8 cellular contexts compared by ENCODE assay signal in genomic region chr4:337932-338758, GRCh38. TPM values are rescaled to one million over a fixed set of nuclear protein-coding genes. Genes with fewer than 3 reads are reported as not detected.
A peak's percentile ranks its signal among the peaks of the same experiment; 100 is the strongest.
DNase-seq lines count a peak whose midpoint lies in the region; ATAC-seq and TF ChIP-seq lines count a peak whose summit lies in the region.

No MANE protein-coding gene starts in this region.

- H3K4me3 ChIP-seq in CD4-positive, CD25-positive, alpha-beta regulatory T cell (ENCODE audit: low read depth, low read length), result peak overlapping the region; percentile 80
- H3K4me3 ChIP-seq in HUES64 (ENCODE audit: low read length) (peak overlapping the region; percentile 88), tibial artery (peak overlapping the region; percentile 87 to 89)

- no peak for TF ChIP-seq CTCF in GM20000 (IDR thresholded peaks at IDR 0.05; ENCODE audit: extremely low read depth, missing control alignments)
- TF ChIP-seq CTCF in tibial artery (IDR thresholded peaks at IDR 0.05), result no peak

- H3K9ac ChIP-seq in HUES64 (ENCODE audit: low read depth, low read length), result peak overlapping the region; percentile 86

- H3K27ac ChIP-seq in CD4-positive, CD25-positive, alpha-beta regulatory T cell (ENCODE audit: insufficient read depth, low read length, poor library complexity, severe bottlenecking), result peak overlapping the region; percentile 90
- H3K27ac ChIP-seq in HUES64 (ENCODE audit: low read depth, low read length), result peak overlapping the region; percentile 65
- H3K27ac ChIP-seq in tibial artery, result peak overlapping the region; percentile 84 to 94

- intact Hi-C loops in tibial artery (cut with DNase I; ENCODE audit: low total_unique reads), result loop anchor here (10.0 kb wide), 3 partner anchors 93 to 337 kb away; partner anchors contain the start of genes ATP5ME and MYL5

- peaks cover 24% of the 10 kb centered on the region for H3K4me1 ChIP-seq in CD4-positive, CD25-positive, alpha-beta regulatory T cell (ENCODE audit: control insufficient read depth, insufficient read depth, low read length, poor library complexity, severe bottlenecking)
- H3K4me1 ChIP-seq in HUES64 (ENCODE audit: insufficient read depth, low read length) (no peaks in the 10 kb centered on the region), tibial artery (peaks cover 0 to 25% (median 8%) of the 10 kb centered on the region in 4 donors)

- no peaks in the 10 kb centered on the region for H3K27me3 ChIP-seq in CD4-positive, CD25-positive, alpha-beta regulatory T cell (ENCODE audit: control insufficient read depth, insufficient read depth, low read length)
- peaks cover 24% of the 10 kb centered on the region for H3K27me3 ChIP-seq in HUES64 (ENCODE audit: insufficient read depth, low read length)
- H3K27me3 ChIP-seq in tibial artery, result no peaks in the 10 kb centered on the region

- 3% methylated on average over 49 of the region's 52 CpGs for WGBS in HUES64

- H3K9me3 Mint-ChIP-seq in CD4-positive, CD25-positive, alpha-beta regulatory T cell, result peaks cover 5 to 39% (median 29%) of the 10 kb centered on the region in 7 donors

- H3K36me3 ChIP-seq in CD4-positive, CD25-positive, alpha-beta regulatory T cell (ENCODE audit: control insufficient read depth, insufficient read depth, low read length), result peaks cover 24% of the 10 kb centered on the region
- H3K36me3 ChIP-seq in HUES64 (ENCODE audit: insufficient read depth, low read length), result peaks cover 23% of the 10 kb centered on the region
- H3K36me3 ChIP-seq in tibial artery, result peaks cover 0 to 17% (median 16%) of the 10 kb centered on the region in 3 donors

- ATAC-seq in CD4-positive, CD25-positive, alpha-beta regulatory T cell (ENCODE audit: low read depth in 2 of 2), result peak; percentile 16 to 21

- H3K27me3 Mint-ChIP-seq in CD4-positive, CD25-positive, alpha-beta regulatory T cell, result peaks cover 5% of the 10 kb centered on the region

- H3K36me3 Mint-ChIP-seq in CD4-positive, CD25-positive, alpha-beta regulatory T cell, result peaks cover 47% of the 10 kb centered on the region

- H3K4me3 Mint-ChIP-seq in CD4-positive, CD25-positive, alpha-beta regulatory T cell, result peak overlapping the region; percentile 96 to 100 (median 98)

- peaks cover 27 to 41% of the 10 kb centered on the region in 2 experiments for H3K9me3 ChIP-seq in CD4-positive, CD25-positive, alpha-beta regulatory T cell (ENCODE audit: control insufficient read depth in 2 of 2, low read length in 2 of 2)
- no peaks in the 10 kb centered on the region for H3K9me3 ChIP-seq in HUES64 (ENCODE audit: insufficient read depth, low read depth, low read length)
- peaks cover 0 to 11% (median 4%) of the 10 kb centered on the region in 3 donors for H3K9me3 ChIP-seq in tibial artery

- peak in 1 of 3 donors; percentile 23 for DNase-seq in CD4-positive, CD25-positive, alpha-beta regulatory T cell
- DNase-seq in GM20000 (ENCODE audit: low spot score), result peak; percentile 8
- peak; percentile 58 for DNase-seq in activated CD8-positive, alpha-beta memory T cell treated with anti-CD3 and anti-CD28 coated beads, Interleukin-2, amount 50 U/mL, for 48 hours
- DNase-seq in fibroblast of peridontal ligament (ENCODE audit: extremely low read depth), result peak; percentile 43
- peak in 36 of 56 donors; percentile 17 to 78 (median 56) for DNase-seq in nucleus accumbens (lab: John Stamatoyannopoulos, UW)
- no peak for DNase-seq in tibial artery
- no peak for DNase-seq in 8988T

- H3K4me1 Mint-ChIP-seq in CD4-positive, CD25-positive, alpha-beta regulatory T cell, result peaks cover 7 to 44% (median 16%) of the 10 kb centered on the region in 4 donors

- H3K27ac Mint-ChIP-seq in CD4-positive, CD25-positive, alpha-beta regulatory T cell, result peak overlapping the region; percentile 99

RNA-seq across cellular contexts. Expression of gene ZNF141, which starts 0.5 kb away (rescaled TPM):
- 17.3 TPM for total RNA-seq in CD4-positive, CD25-positive, alpha-beta regulatory T cell
- polyA plus RNA-seq in CD4-positive, CD25-positive, alpha-beta regulatory T cell, result 10 to 100 TPM in 3 of 4 donors, 1 to 10 TPM in 1; 8.2 to 12.0 (median 10.7) TPM
- polyA plus RNA-seq in HUES64 (2013, experiment 1 of 2), result 15.2 TPM
- polyA plus RNA-seq in HUES64 (2013, experiment 2 of 2), result 13.9 TPM

RNA-seq across cellular contexts. Expression of gene ZNF732, which starts 32.9 kb away (rescaled TPM):
- not detected for total RNA-seq in CD4-positive, CD25-positive, alpha-beta regulatory T cell
- polyA plus RNA-seq in CD4-positive, CD25-positive, alpha-beta regulatory T cell, result not detected
- polyA plus RNA-seq in HUES64 (2013, experiment 1 of 2), result 3.7 TPM
- polyA plus RNA-seq in HUES64 (2013, experiment 2 of 2), result 4.5 TPM

Comparison
In these comparisons a context has a peak if more than half of its experiments do, and no peak if none do; other contexts are left out.
1. DNase-seq: peak in GM20000 (single experiment), activated CD8-positive, alpha-beta memory T cell treated with anti-CD3 and anti-CD28 coated beads, Interleukin-2, amount 50 U/mL, for 48 hours (single experiment), fibroblast of peridontal ligament (single experiment) and nucleus accumbens (36 of 56); none in tibial artery (0 of 2) and 8988T (single experiment).
2. Peak in every context shown above with its lines, with median percentiles within 50 percentile points of each other: H3K27ac ChIP-seq and H3K4me3 ChIP-seq.